28 cellular contexts compared by ENCODE assay signal in genomic region chr3:108548886-108549285, GRCh38. TPM values are rescaled to one million over a fixed set of nuclear protein-coding genes. Genes with fewer than 3 reads are reported as not detected.
"Had no signal": no experiment of that assay in that cellular context is flagged by ENCODE, and none has a peak within 500 bp of the region (broad histone marks: within the 10 kb centered on the region; RNA-seq: fewer than 3 reads in every experiment).

No MANE protein-coding gene starts in this region.

- H3K4me2 ChIP-seq: KMS-11, SK-N-SH had no signal

- H3K4me3 ChIP-seq: K562 had no signal

- H3K9me3 ChIP-seq: SK-N-SH had no signal

- H3K9ac ChIP-seq: KMS-11, SK-N-SH had no signal

- ATAC-seq: K562, Panc1, T-cell had no signal

- FAIRE-seq: HTR-8/SVneo, K562 had no signal

- DNase-seq: Kasumi-1, MV-4-11, NCI-H1048, NCI-H1105, NCI-H1417, NCI-H146, NCI-H1694 treated with DMSO at 0.1 percent for 48 hours, NCI-H1930, NCI-H2081, NCI-H2171, NCI-H226, NCI-H446, NCI-H510A, NCI-H524 treated with DMSO at 0.1 percent for 48 hours, NCI-H69, NCI-H774, SHP77, SK-N-SH, SW 1271, T-cell had no signal

- H3K27ac ChIP-seq: HL-60, KMS-11, RWPE1 had no signal

RNA-seq across cellular contexts. Expression of gene MYH15, which starts 38.5 kb away (rescaled TPM):
- total RNA-seq: SK-MEL-5 had no signal
- polyA plus RNA-seq: IgD-negative memory B cell had no signal
